Comparison of ENCODE assay signal across 10 cellular contexts in the genomic region with DNA sequence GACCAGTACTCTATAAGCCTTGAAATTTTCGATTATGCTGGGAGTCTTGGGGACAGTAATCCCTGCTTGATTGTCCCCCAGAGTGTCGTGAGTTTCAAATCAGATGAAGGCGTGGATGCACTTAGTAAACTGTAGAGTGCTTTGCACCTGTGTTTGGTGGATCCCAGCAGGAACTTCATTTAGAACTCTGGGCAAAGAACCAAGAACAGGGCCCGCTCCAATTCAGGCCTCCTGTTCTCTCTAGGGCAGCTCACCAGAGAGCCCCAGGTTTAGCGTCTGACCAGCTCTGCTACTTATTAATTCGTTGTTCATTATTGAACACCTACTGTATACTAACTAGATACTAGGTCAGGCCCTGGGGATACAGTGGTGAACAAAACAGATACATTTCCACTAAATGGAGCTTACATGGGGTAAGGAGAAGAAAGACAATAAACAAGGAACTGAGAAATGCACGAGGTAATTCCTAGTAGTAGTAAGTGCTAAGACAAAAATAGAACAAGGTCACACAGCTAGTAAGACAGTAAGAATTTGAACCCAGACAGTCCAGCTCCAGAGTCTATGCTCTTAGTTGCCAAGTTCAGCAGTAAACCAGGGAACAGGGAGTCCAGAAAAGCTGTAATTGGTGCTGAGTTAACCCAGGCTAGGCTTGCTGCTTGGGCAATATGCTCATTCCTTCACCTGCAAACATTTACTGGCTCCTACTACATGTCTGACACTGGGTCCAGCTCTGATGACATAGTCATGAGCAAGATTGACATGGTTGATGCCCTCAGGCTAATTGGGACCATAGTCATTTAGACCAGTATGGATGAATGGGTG. TPM values are rescaled to one million over a fixed set of nuclear protein-coding genes. Genes with fewer than 3 reads are reported as not detected.
DNase-seq lines count a peak whose midpoint lies in the region; ATAC-seq and TF ChIP-seq lines count a peak whose summit lies in the region.
"Had no signal": no experiment of that assay in that cellular context is flagged by ENCODE, and none has a peak within 500 bp of the region (broad histone marks: within the 10 kb centered on the region; RNA-seq: fewer than 3 reads in every experiment).

No MANE protein-coding gene starts in this region.

- H3K27me3 Mint-ChIP-seq in MCF 10A (ENCODE audit: insufficient read depth, unreplicated experiment): no peaks in the 10 kb centered on the region
- peaks cover 3 to 5% (median 5%) of the 10 kb centered on the region in 3 donors for H3K27me3 Mint-ChIP-seq in immature natural killer cell (ENCODE audit: low read depth in 3 of 3)
- H3K27me3 Mint-ChIP-seq in WTC11 (ENCODE audit: low read depth): peaks cover 48% of the 10 kb centered on the region

- peaks cover 10% of the 10 kb centered on the region for H3K4me1 Mint-ChIP-seq in MCF 10A (ENCODE audit: insufficient read depth, unreplicated experiment)
- H3K4me1 Mint-ChIP-seq in immature natural killer cell: peaks cover 58 to 66% of the 10 kb centered on the region in 2 donors
- peaks cover 11% of the 10 kb centered on the region for H3K4me1 Mint-ChIP-seq in WTC11

- POLR2A ChIA-PET in MCF 10A (lab: Yijun Ruan, JAX) (interaction anchor here (0.8 to 1.9 kb wide), 6 partner anchors 11 to 62 kb away, joined by 4 to 10 read pairs (median 6); no protein-coding TSS in a partner anchor), WTC11 (lab: Charles Lee) (no interaction called here)

- H3K27ac ChIP-seq in breast epithelium (peak overlapping the region in 1 of 2 donors; percentile 4), vagina (peak overlapping the region; percentile 93)

- H3K4me3 Mint-ChIP-seq in MCF 10A (ENCODE audit: unreplicated experiment) (no peak overlapping the region), immature natural killer cell (peak overlapping the region; percentile 87 to 92 (median 89)), WTC11 (no peak overlapping the region; the same call in 1 of the 2 replicates)

- H3K4me1 ChIP-seq in breast epithelium (peaks cover 0 to 5% of the 10 kb centered on the region in 2 donors), vagina (peaks cover 32% of the 10 kb centered on the region)

- H3K27me3 ChIP-seq in breast epithelium (no peaks in the 10 kb centered on the region), vagina (no peaks in the 10 kb centered on the region)

- CTCF ChIA-PET in MCF 10A (lab: Yijun Ruan, JAX) (interaction anchor here (0.7 to 1.1 kb wide), 2 partner anchors 21 to 30 kb away, joined by 3 read pairs; no protein-coding TSS in a partner anchor), WTC11 (lab: Charles Lee) (no interaction called here)

- BruUV-seq in MCF 10A (replicated peaks; lab: Mats Ljungman, UMichigan): no TSS peak

- H3K4me3 ChIP-seq in breast epithelium (no peak overlapping the region), vagina (no peak overlapping the region)

- H3K9me3 Mint-ChIP-seq in MCF 10A (ENCODE audit: unreplicated experiment) (no peaks in the 10 kb centered on the region), immature natural killer cell (no peaks in the 10 kb centered on the region), WTC11 (0 out of 2 replicates have a peak, but pooled peaks cover under 1% of the 10 kb centered on the region)
- no peaks in the 10 kb centered on the region for H3K9me3 Mint-ChIP-seq in activated naive CD4-positive, alpha-beta T cell treated with anti-CD3 and anti-CD28 coated beads, Interleukin-2, amount 50 U/mL, for 72 hours

- TF ChIP-seq CTCF in MCF 10A (IDR thresholded peaks at IDR 0.05; ENCODE audit: unreplicated experiment): no peak
- no peak for TF ChIP-seq CTCF in breast epithelium (IDR thresholded peaks at IDR 0.05)
- no peak for TF ChIP-seq CTCF in vagina (IDR thresholded peaks at IDR 0.05)
- TF ChIP-seq CTCF in WTC11 (IDR thresholded peaks at IDR 0.05): no peak

- intact Hi-C loops in MCF 10A (cut with micrococcal nuclease) (no loop called here), breast epithelium (cut with DNase I; ENCODE audit: low total_unique reads) (no loop called here), vagina (cut with DNase I) (no loop called here)

- peak in 1 of 2 donors; percentile 3 for ATAC-seq in activated naive CD4-positive, alpha-beta T cell treated with anti-CD3 and anti-CD28 coated beads, Interleukin-2, amount 50 U/mL, for 72 hours
- no peak for ATAC-seq in GM21423 (IDR thresholded peaks at IDR 0.05; ENCODE audit: unreplicated experiment)
- ATAC-seq in WTC11: no peak

- DNase-seq in MCF 10A (ENCODE audit: unreplicated experiment) (peak; percentile 28), breast epithelium (ENCODE audit: low spot score in 2 of 2) (no peak), immature natural killer cell (no peak), vagina (ENCODE audit: extremely low spot score in 2 of 2) (no peak), KG1 (lab: John Stamatoyannopoulos, UW) (no peak), WTC11 (ENCODE audit: low spot score) (no peak)
- no peak for DNase-seq in activated naive CD4-positive, alpha-beta T cell treated with anti-CD3 and anti-CD28 coated beads, Interleukin-2, amount 50 U/mL, for 72 hours (ENCODE audit: low spot score in 2 of 2)
- DNase-seq: Calu3, NCI-H748 treated with DMSO at 0.1 percent for 48 hours had no signal

- peak overlapping the region; percentile 25 for H3K27ac Mint-ChIP-seq in MCF 10A (ENCODE audit: low read depth, unreplicated experiment)
- peak overlapping the region; percentile 88 to 94 for H3K27ac Mint-ChIP-seq in activated naive CD4-positive, alpha-beta T cell treated with anti-CD3 and anti-CD28 coated beads, Interleukin-2, amount 50 U/mL, for 72 hours
- peak overlapping the region; percentile 85 to 94 (median 92) for H3K27ac Mint-ChIP-seq in immature natural killer cell
- H3K27ac Mint-ChIP-seq in WTC11: no peak overlapping the region

- H3K9me3 ChIP-seq in breast epithelium (no peaks in the 10 kb centered on the region), vagina (no peaks in the 10 kb centered on the region)

- H3K36me3 ChIP-seq in breast epithelium: no peaks in the 10 kb centered on the region
- peaks cover 0 to 17% of the 10 kb centered on the region in 2 donors for H3K36me3 ChIP-seq in vagina

- no peak for TF ChIP-seq POLR2A in breast epithelium (IDR thresholded peaks at IDR 0.05)
- no peak for TF ChIP-seq POLR2A in vagina (IDR thresholded peaks at IDR 0.05)

- H3K36me3 Mint-ChIP-seq in MCF 10A (ENCODE audit: insufficient read depth, unreplicated experiment): no peaks in the 10 kb centered on the region
- H3K36me3 Mint-ChIP-seq in activated naive CD4-positive, alpha-beta T cell treated with anti-CD3 and anti-CD28 coated beads, Interleukin-2, amount 50 U/mL, for 72 hours: peaks cover 16 to 25% of the 10 kb centered on the region in 2 donors
- peaks cover 7 to 9% (median 9%) of the 10 kb centered on the region in 3 donors for H3K36me3 Mint-ChIP-seq in immature natural killer cell
- no peaks in the 10 kb centered on the region for H3K36me3 Mint-ChIP-seq in WTC11

TF ChIP-seq in WTC11, 78 proteins besides CTCF, POLR2A, EP300 and RAD21 (continues in another document):
- TF ChIP-seq NR1H2 (CRISPR knock-in tag; IDR thresholded peaks at IDR 0.05): no peak
- TF ChIP-seq, protein P1, sequence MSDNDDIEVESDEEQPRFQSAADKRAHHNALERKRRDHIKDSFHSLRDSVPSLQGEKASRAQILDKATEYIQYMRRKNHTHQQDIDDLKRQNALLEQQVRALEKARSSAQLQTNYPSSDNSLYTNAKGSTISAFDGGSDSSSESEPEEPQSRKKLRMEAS (CRISPR knock-in tag; IDR thresholded peaks at IDR 0.05): no peak
- TF ChIP-seq, protein P2, sequence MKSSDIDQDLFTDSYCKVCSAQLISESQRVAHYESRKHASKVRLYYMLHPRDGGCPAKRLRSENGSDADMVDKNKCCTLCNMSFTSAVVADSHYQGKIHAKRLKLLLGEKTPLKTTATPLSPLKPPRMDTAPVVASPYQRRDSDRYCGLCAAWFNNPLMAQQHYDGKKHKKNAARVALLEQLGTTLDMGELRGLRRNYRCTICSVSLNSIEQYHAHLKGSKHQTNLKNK (CRISPR knock-in tag; IDR thresholded peaks at IDR 0.05): no peak
- TF ChIP-seq, protein P3, sequence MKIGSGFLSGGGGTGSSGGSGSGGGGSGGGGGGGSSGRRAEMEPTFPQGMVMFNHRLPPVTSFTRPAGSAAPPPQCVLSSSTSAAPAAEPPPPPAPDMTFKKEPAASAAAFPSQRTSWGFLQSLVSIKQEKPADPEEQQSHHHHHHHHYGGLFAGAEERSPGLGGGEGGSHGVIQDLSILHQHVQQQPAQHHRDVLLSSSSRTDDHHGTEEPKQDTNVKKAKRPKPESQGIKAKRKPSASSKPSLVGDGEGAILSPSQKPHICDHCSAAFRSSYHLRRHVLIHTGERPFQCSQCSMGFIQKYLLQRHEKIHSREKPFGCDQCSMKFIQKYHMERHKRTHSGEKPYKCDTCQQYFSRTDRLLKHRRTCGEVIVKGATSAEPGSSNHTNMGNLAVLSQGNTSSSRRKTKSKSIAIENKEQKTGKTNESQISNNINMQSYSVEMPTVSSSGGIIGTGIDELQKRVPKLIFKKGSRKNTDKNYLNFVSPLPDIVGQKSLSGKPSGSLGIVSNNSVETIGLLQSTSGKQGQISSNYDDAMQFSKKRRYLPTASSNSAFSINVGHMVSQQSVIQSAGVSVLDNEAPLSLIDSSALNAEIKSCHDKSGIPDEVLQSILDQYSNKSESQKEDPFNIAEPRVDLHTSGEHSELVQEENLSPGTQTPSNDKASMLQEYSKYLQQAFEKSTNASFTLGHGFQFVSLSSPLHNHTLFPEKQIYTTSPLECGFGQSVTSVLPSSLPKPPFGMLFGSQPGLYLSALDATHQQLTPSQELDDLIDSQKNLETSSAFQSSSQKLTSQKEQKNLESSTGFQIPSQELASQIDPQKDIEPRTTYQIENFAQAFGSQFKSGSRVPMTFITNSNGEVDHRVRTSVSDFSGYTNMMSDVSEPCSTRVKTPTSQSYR (CRISPR knock-in tag; IDR thresholded peaks at IDR 0.05): no peak

RNA-seq across cellular contexts. Expression of a gene that starts 1.7 kb away (rescaled TPM):
- total RNA-seq in MCF 10A (2022) (not detected in 2 replicates), breast epithelium (10 to 100 TPM; 17.8 to 24.7 (median 20.3) TPM), vagina (9.8 TPM), WTC11 (2021) (9.9 to 13.9 TPM (median 13.1 TPM) in 3 replicates)
- 10 to 100 TPM; 13.8 to 23.0 TPM for total RNA-seq in activated naive CD4-positive, alpha-beta T cell treated with anti-CD3 and anti-CD28 coated beads, Interleukin-2, amount 50 U/mL, for 72 hours
- 10 to 100 TPM; 31.2 to 35.6 (median 31.9) TPM for polyA plus RNA-seq in immature natural killer cell
- total RNA-seq: Calu3 had no signal

RNA-seq across cellular contexts. Expression of a gene that starts 29.1 kb away (rescaled TPM):
- 0.26 TPM in 1 of 2 replicates, not detected in the other for total RNA-seq in MCF 10A (2022)
- under 1 TPM in 1 of 3 donors, not detected in 2; 0.15 TPM for total RNA-seq in breast epithelium
- total RNA-seq in activated naive CD4-positive, alpha-beta T cell treated with anti-CD3 and anti-CD28 coated beads, Interleukin-2, amount 50 U/mL, for 72 hours: 10 to 100 TPM in 1 of 2 donors, 1 to 10 TPM in 1; 9.0 to 12.6 TPM
- polyA plus RNA-seq in immature natural killer cell: 10 to 100 TPM in 1 of 3 donors, 1 to 10 TPM in 2; 5.0 to 12.8 (median 9.9) TPM
- 3.2 TPM for total RNA-seq in vagina
- total RNA-seq in WTC11 (2021): 0.60 to 1.7 TPM (median 1.4 TPM) in 3 replicates
- total RNA-seq: Calu3 had no signal

RNA-seq across cellular contexts. Expression of a gene that starts 51.0 kb away (rescaled TPM):
- 83.8 and 90.7 TPM in 2 replicates for total RNA-seq in MCF 10A (2022)
- 10 to 100 TPM; 44.2 to 85.3 (median 68.8) TPM for total RNA-seq in breast epithelium
- 100 to 1,000 TPM in 1 of 2 donors, 10 to 100 TPM in 1; 81.0 to 111 TPM for total RNA-seq in activated naive CD4-positive, alpha-beta T cell treated with anti-CD3 and anti-CD28 coated beads, Interleukin-2, amount 50 U/mL, for 72 hours
- polyA plus RNA-seq in immature natural killer cell: 10 to 100 TPM; 14.5 to 36.0 (median 23.0) TPM
- total RNA-seq in vagina: 78.1 TPM
- total RNA-seq in WTC11 (2021): 57.4 to 63.6 TPM (median 63.3 TPM) in 3 replicates

Comparison
In these comparisons a context has a peak if more than half of its experiments do, and no peak if none do; other contexts are left out.
1. RNA of a gene that starts 1.7 kb away (total RNA-seq): 13.8 to 23.0 TPM in activated naive CD4-positive, alpha-beta T cell treated with anti-CD3 and anti-CD28 coated beads, Interleukin-2, amount 50 U/mL, for 72 hours, 17.8 to 24.7 TPM in breast epithelium, 9.9 to 13.9 TPM in WTC11 and 9.8 TPM in vagina (single experiment); not detected in MCF 10A; every median in the first group is over 10 times any median in the second.
2. H3K4me3 Mint-ChIP-seq: peak in immature natural killer cell (5 of 5); none in MCF 10A (single experiment) and WTC11 (single experiment).